In genomic region chr4:82428969-82429727, GRCh38 we compare ENCODE assay signal across 8 cellular contexts. TPM values are rescaled to one million over a fixed set of nuclear protein-coding genes. Genes with fewer than 3 reads are reported as not detected.
DNase-seq lines count a peak whose midpoint lies in the region; ATAC-seq and TF ChIP-seq lines count a peak whose summit lies in the region.

No MANE protein-coding gene starts in this region.

- H3K4me3 Mint-ChIP-seq in T-cell = peak overlapping the region; percentile 98 to 99 (median 99)

- TF ChIP-seq POLR2A in GM15510 (IDR thresholded peaks at IDR 0.05; ENCODE audit: borderline replicate concordance, extremely low read depth, insufficient read length) = peak; percentile 97

- no peaks in the 10 kb centered on the region for H3K27me3 Mint-ChIP-seq in T-cell

- H3K27ac ChIP-seq in right atrium auricular region (peak overlapping the region; percentile 94 to 98), rectal smooth muscle tissue (ENCODE audit: low read depth, low read length) (peak overlapping the region; percentile 97), aorta (ENCODE audit: low read depth in 1 of 2, low read length in 2 of 2) (peak overlapping the region in 1 of 2 donors; percentile 97)

- DNase-seq in NCI-H146 (lab: John Stamatoyannopoulos, UW) (peak; percentile 91), T-cell (peak; percentile 82 to 95 (median 90)), amniotic stem cell (lab: John Stamatoyannopoulos, UW) (peak; percentile 49), right atrium auricular region (ENCODE audit: low spot score) (peak; percentile 90), aorta (peak; percentile 94 to 97)

- 0 to 1% methylated on average over 65 to 83 of the region's 83 CpGs for WGBS in aorta, 2 donors

- H3K4me3 ChIP-seq in right atrium auricular region (peak overlapping the region; percentile 83 to 90), rectal smooth muscle tissue (ENCODE audit: low read length) (peak overlapping the region; percentile 98), aorta (ENCODE audit: low read length in 2 of 2) (peak overlapping the region; percentile 90 to 93)

- no peaks in the 10 kb centered on the region for H3K9me3 ChIP-seq in right atrium auricular region
- H3K9me3 ChIP-seq in aorta (ENCODE audit: control insufficient read depth, low read length) = no peaks in the 10 kb centered on the region

- peaks cover 52% of the 10 kb centered on the region for H3K36me3 Mint-ChIP-seq in T-cell

- POLR2A ChIA-PET in T-cell (lab: Charles Lee) = interaction anchor here (0.5 to 1.8 kb wide), 13 partner anchors 9 to 827 kb away, joined by 3 to 22 read pairs (median 5); partner anchors contain the start of gene HNRNPD (in 1 of the 2)

- no peaks in the 10 kb centered on the region for H3K9me3 Mint-ChIP-seq in T-cell

- H3K27me3 ChIP-seq in right atrium auricular region = no peaks in the 10 kb centered on the region
- no peaks in the 10 kb centered on the region for H3K27me3 ChIP-seq in rectal smooth muscle tissue (ENCODE audit: control insufficient read depth, insufficient read depth, low read length)
- no peaks in the 10 kb centered on the region for H3K27me3 ChIP-seq in aorta (ENCODE audit: control insufficient read depth in 1 of 2, insufficient read depth in 2 of 2, low read length in 1 of 2)

- peak overlapping the region; percentile 88 for H3K9ac ChIP-seq in rectal smooth muscle tissue (ENCODE audit: low read length)

- CTCF ChIA-PET in T-cell (lab: Charles Lee) = interaction anchor here (0.6 to 2.0 kb wide), 23 partner anchors 9 to 1056 kb away, joined by 3 to 19 read pairs (median 5); partner anchors contain the start of genes COPS4 (in 1 of the 2), COQ2 (in 1 of the 2), HNRNPD (in 1 of the 2) and LIN54 (in 1 of the 2)

- peaks cover 63 to 74% (median 70%) of the 10 kb centered on the region in 3 donors for H3K4me1 Mint-ChIP-seq in T-cell

- peaks cover 39% of the 10 kb centered on the region for H3K36me3 ChIP-seq in right atrium auricular region
- H3K36me3 ChIP-seq in rectal smooth muscle tissue (ENCODE audit: control insufficient read depth, insufficient read depth, low read length) = peaks cover 23% of the 10 kb centered on the region
- peaks cover 2 to 3% of the 10 kb centered on the region in 2 donors for H3K36me3 ChIP-seq in aorta (ENCODE audit: control insufficient read depth in 1 of 2, insufficient read depth in 2 of 2, low read length in 1 of 2)

- ATAC-seq in HG02884 (IDR thresholded peaks at IDR 0.05; ENCODE audit: unreplicated experiment) (peak; percentile 45), T-cell (replicated peaks in 1 of 4) (peak; percentile 56 to 74 (median 64)), aorta (ENCODE audit: low FRiP score) (peak; percentile 96)

- peak; percentile 92 to 97 for TF ChIP-seq CTCF in right atrium auricular region (IDR thresholded peaks at IDR 0.05)

- H3K4me1 ChIP-seq in right atrium auricular region (peaks cover 0 to 37% of the 10 kb centered on the region in 2 donors), rectal smooth muscle tissue (ENCODE audit: control insufficient read depth, insufficient read depth, low read length) (peaks cover 23% of the 10 kb centered on the region), aorta (ENCODE audit: control insufficient read depth in 1 of 2, insufficient read depth in 2 of 2, low read length in 2 of 2) (peaks cover 0 to 6% of the 10 kb centered on the region in 2 donors)

- peak overlapping the region; percentile 97 to 98 for H3K27ac Mint-ChIP-seq in T-cell

- intact Hi-C loops in aorta (cut with DNase I) = loop anchor here in 1 of 2 donors (1.0 kb wide), 1 partner anchor 56 kb away; the partner anchor contains the start of gene HNRNPD

RNA-seq across cellular contexts. Expression of gene HNRNPDL, which starts 1.1 kb away (rescaled TPM):
- total RNA-seq in T-cell (100 to 1,000 TPM; 285 to 401 (median 313) TPM), right atrium auricular region (10 to 100 TPM; 81.2 to 85.4 TPM), aorta (100 to 1,000 TPM; 214 to 224 TPM)
- 100 to 1,000 TPM; 239 to 303 TPM for polyA plus RNA-seq in aorta

RNA-seq across cellular contexts. Expression of gene ENOPH1, which starts 1.2 kb away (rescaled TPM):
- total RNA-seq in T-cell (10 to 100 TPM; 21.8 to 29.4 (median 25.9) TPM), right atrium auricular region (10 to 100 TPM; 15.0 to 16.6 TPM), aorta (10 to 100 TPM; 17.1 to 17.3 TPM)
- 10 to 100 TPM; 18.0 to 24.4 TPM for polyA plus RNA-seq in aorta

RNA-seq across cellular contexts. Expression of gene HNRNPD, which starts 55.4 kb away (rescaled TPM):
- total RNA-seq in T-cell = 100 to 1,000 TPM; 193 to 274 (median 202) TPM
- total RNA-seq in right atrium auricular region = 10 to 100 TPM; 45.7 to 48.7 TPM
- total RNA-seq in aorta = 100 to 1,000 TPM; 120 to 146 TPM
- 100 to 1,000 TPM; 113 to 118 TPM for polyA plus RNA-seq in aorta

Comparison
In these comparisons a context has a peak if more than half of its experiments do, and no peak if none do; other contexts are left out.
1. ATAC-seq: peak in every context shown above with its lines; median percentile 96 in aorta; 64 in T-cell; 45 in HG02884.